Comparison of ENCODE assay signal across 9 cellular contexts in genomic region chr12:132771126-132771838, GRCh38. TPM values are rescaled to one million over a fixed set of nuclear protein-coding genes. Genes with fewer than 3 reads are reported as not detected.
DNase-seq lines count a peak whose midpoint lies in the region; ATAC-seq and TF ChIP-seq lines count a peak whose summit lies in the region.
"Had no signal": no experiment of that assay in that cellular context is flagged by ENCODE, and none has a peak within 500 bp of the region (broad histone marks: within the 10 kb centered on the region; RNA-seq: fewer than 3 reads in every experiment).

No MANE protein-coding gene starts in this region.

- peaks cover 62% of the 10 kb centered on the region for H3K4me1 Mint-ChIP-seq in CD8-positive, alpha-beta T cell (ENCODE audit: low read depth)
- H3K4me1 Mint-ChIP-seq in T-helper 1 cell treated with Interleukin-12 subunit alpha and Interleukin-12 subunit beta and Interleukin-4 antibody, amounts not matched to agents 30 μg/mL and 1 μg/mL, for 36 hours (ENCODE audit: low read depth): peaks cover 17% of the 10 kb centered on the region
- peaks cover 8% of the 10 kb centered on the region for H3K4me1 Mint-ChIP-seq in endothelial cell (ENCODE audit: unreplicated experiment)

- no peaks in the 10 kb centered on the region for H3K27me3 Mint-ChIP-seq in CD8-positive, alpha-beta T cell (ENCODE audit: low read depth)
- no peaks in the 10 kb centered on the region for H3K27me3 Mint-ChIP-seq in T-helper 1 cell treated with Interleukin-12 subunit alpha and Interleukin-12 subunit beta and Interleukin-4 antibody, amounts not matched to agents 30 μg/mL and 1 μg/mL, for 36 hours (ENCODE audit: low read depth)
- peaks cover 2% of the 10 kb centered on the region for H3K27me3 Mint-ChIP-seq in endothelial cell (ENCODE audit: unreplicated experiment)

- H3K27ac ChIP-seq in CD8-positive, alpha-beta T cell (ENCODE audit: low read depth, low read length): peak overlapping the region; percentile 46
- H3K27ac ChIP-seq in left ventricle myocardium inferior (replicated peaks): no peak overlapping the region

- peak; percentile 13 to 75 (median 44) for DNase-seq in CD8-positive, alpha-beta T cell
- DNase-seq in endothelial cell (ENCODE audit: low spot score) (no peak), UCSD-AML1 (lab: John Stamatoyannopoulos, UW; ENCODE audit: unreplicated experiment) (no peak), left ventricle myocardium inferior (no peak), NCI-H446 (lab: John Stamatoyannopoulos, UW) (no peak), DMS114 treated with DMSO at 0.1 percent for 48 hours (lab: John Stamatoyannopoulos, UW; ENCODE audit: unreplicated experiment) (no peak)

- H3K9me3 Mint-ChIP-seq in CD8-positive, alpha-beta T cell: no peaks in the 10 kb centered on the region
- no peaks in the 10 kb centered on the region for H3K9me3 Mint-ChIP-seq in T-helper 1 cell treated with Interleukin-12 subunit alpha and Interleukin-12 subunit beta and Interleukin-4 antibody, amounts not matched to agents 30 μg/mL and 1 μg/mL, for 36 hours
- H3K9me3 Mint-ChIP-seq in endothelial cell (ENCODE audit: unreplicated experiment): no peaks in the 10 kb centered on the region

- peaks cover 69% of the 10 kb centered on the region for H3K4me1 ChIP-seq in CD8-positive, alpha-beta T cell (ENCODE audit: insufficient read depth, low read length)
- peaks cover 38% of the 10 kb centered on the region for H3K4me1 ChIP-seq in left ventricle myocardium inferior

- ATAC-seq in CD8-positive, alpha-beta T cell: peak; percentile 84
- ATAC-seq in GM21576 (IDR thresholded peaks at IDR 0.05; ENCODE audit: unreplicated experiment): peak; percentile 50
- ATAC-seq: left colon had no signal

- peak overlapping the region; percentile 83 for H3K27ac Mint-ChIP-seq in CD8-positive, alpha-beta T cell
- H3K27ac Mint-ChIP-seq in T-helper 1 cell treated with Interleukin-12 subunit alpha and Interleukin-12 subunit beta and Interleukin-4 antibody, amounts not matched to agents 30 μg/mL and 1 μg/mL, for 36 hours: peak overlapping the region; percentile 55
- H3K27ac Mint-ChIP-seq in endothelial cell (ENCODE audit: unreplicated experiment): no peak overlapping the region

- H3K4me3 ChIP-seq in CD8-positive, alpha-beta T cell (ENCODE audit: low read depth, low read length): peak overlapping the region; percentile 37
- no peak overlapping the region for H3K4me3 ChIP-seq in left ventricle myocardium inferior

- peaks cover 28% of the 10 kb centered on the region for H3K36me3 ChIP-seq in CD8-positive, alpha-beta T cell (ENCODE audit: insufficient read depth, low read length)
- peaks cover 51% of the 10 kb centered on the region for H3K36me3 ChIP-seq in left ventricle myocardium inferior

- no peaks in the 10 kb centered on the region for H3K27me3 ChIP-seq in CD8-positive, alpha-beta T cell (ENCODE audit: insufficient read depth, low read length)
- no peaks in the 10 kb centered on the region for H3K27me3 ChIP-seq in left ventricle myocardium inferior (ENCODE audit: low read depth)

- H3K9me3 ChIP-seq in CD8-positive, alpha-beta T cell (ENCODE audit: low read length): no peaks in the 10 kb centered on the region
- no peaks in the 10 kb centered on the region for H3K9me3 ChIP-seq in left ventricle myocardium inferior (replicated peaks)

- intact Hi-C loops in CD8-positive, alpha-beta T cell (cut with DNase I, micrococcal nuclease): loop anchor here (1.0 to 5.0 kb wide), 3 partner anchors 9 to 136 kb away; no protein-coding TSS in a partner anchor
- intact Hi-C loops in left ventricle myocardium inferior (cut with micrococcal nuclease): no loop called here

- TF ChIP-seq CTCF in CD8-positive, alpha-beta T cell (IDR thresholded peaks at IDR 0.05): no peak
- TF ChIP-seq CTCF in endothelial cell (IDR thresholded peaks at IDR 0.05; ENCODE audit: unreplicated experiment): no peak
- TF ChIP-seq CTCF in left ventricle myocardium inferior (IDR thresholded peaks at IDR 0.05; ENCODE audit: borderline replicate concordance): no peak

- CTCF ChIA-PET in CD8-positive, alpha-beta T cell (lab: Charles Lee): interaction anchor here (1.3 kb wide), 1 partner anchor 134 kb away, joined by 4 read pairs; no protein-coding TSS in a partner anchor

- POLR2A ChIA-PET in CD8-positive, alpha-beta T cell (lab: Charles Lee): interaction anchor here (1.3 to 1.4 kb wide), 2 partner anchors 9 to 133 kb away, joined by 4 read pairs; no protein-coding TSS in a partner anchor

- peak overlapping the region; percentile 49 for H3K4me3 Mint-ChIP-seq in CD8-positive, alpha-beta T cell
- H3K4me3 Mint-ChIP-seq in T-helper 1 cell treated with Interleukin-12 subunit alpha and Interleukin-12 subunit beta and Interleukin-4 antibody, amounts not matched to agents 30 μg/mL and 1 μg/mL, for 36 hours: peak overlapping the region; percentile 40
- H3K4me3 Mint-ChIP-seq in endothelial cell (ENCODE audit: unreplicated experiment): peak overlapping the region; percentile 65

- peaks cover 37% of the 10 kb centered on the region for H3K36me3 Mint-ChIP-seq in CD8-positive, alpha-beta T cell
- peaks cover 31% of the 10 kb centered on the region for H3K36me3 Mint-ChIP-seq in T-helper 1 cell treated with Interleukin-12 subunit alpha and Interleukin-12 subunit beta and Interleukin-4 antibody, amounts not matched to agents 30 μg/mL and 1 μg/mL, for 36 hours (ENCODE audit: low read depth)
- H3K36me3 Mint-ChIP-seq in endothelial cell (ENCODE audit: low read depth, unreplicated experiment): peaks cover 24% of the 10 kb centered on the region

RNA-seq across cellular contexts. Expression of gene ANKLE2, which starts 9.7 kb away (rescaled TPM):
- 10 to 100 TPM; 54.7 to 57.9 TPM for total RNA-seq in CD8-positive, alpha-beta T cell
- total RNA-seq in endothelial cell (ENCODE audit: unreplicated experiment): 96.2 TPM
- total RNA-seq in left ventricle myocardium inferior: 21.2 TPM

RNA-seq across cellular contexts. Expression of gene GOLGA3, which starts 57.4 kb away (rescaled TPM):
- 10 to 100 TPM; 31.7 to 33.8 TPM for total RNA-seq in CD8-positive, alpha-beta T cell
- total RNA-seq in endothelial cell (ENCODE audit: unreplicated experiment): 44.3 TPM
- total RNA-seq in left ventricle myocardium inferior: 33.0 TPM

Comparison
In these comparisons a context has a peak if more than half of its experiments do, and no peak if none do; other contexts are left out.
1. DNase-seq: peak in CD8-positive, alpha-beta T cell (7 of 7); none in endothelial cell (single experiment), UCSD-AML1 (single experiment), left ventricle myocardium inferior (single experiment), NCI-H446 (0 of 2) and DMS114 treated with DMSO at 0.1 percent for 48 hours (single experiment).
2. Peak in every context shown above with its lines, with median percentiles within 50 percentile points of each other: H3K4me3 Mint-ChIP-seq.